1 cellular context compared by ENCODE assay signal in genomic region chr22:24819487-24819886, GRCh38.
TF ChIP-seq lines count a peak whose summit lies in the region.

No MANE protein-coding gene starts in this region.

TF ChIP-seq in GM23338, 12 proteins besides CTCF, POLR2A, EP300 and RAD21:
- TF ChIP-seq ZNF462 (CRISPR knock-in tag; IDR thresholded peaks at IDR 0.05), result no peak
- no peak for TF ChIP-seq STAT1 (IDR thresholded peaks at IDR 0.05; ENCODE audit: unreplicated experiment)
- TF ChIP-seq POLR2AphosphoS5 (IDR thresholded peaks at IDR 0.05; ENCODE audit: low read depth), result no peak
- no peak for TF ChIP-seq ZNF114 (CRISPR knock-in tag; IDR thresholded peaks at IDR 0.05)
- TF ChIP-seq EZH2 (IDR thresholded peaks at IDR 0.05; ENCODE audit: low read depth, unreplicated experiment), result no peak
- no peak for TF ChIP-seq CREB1 (CRISPR knock-in tag; IDR thresholded peaks at IDR 0.05; ENCODE audit: low read depth)
- TF ChIP-seq JUNB (IDR thresholded peaks at IDR 0.05; ENCODE audit: unreplicated experiment), result no peak
- no peak for TF ChIP-seq REST (IDR thresholded peaks at IDR 0.05; ENCODE audit: unreplicated experiment)
- TF ChIP-seq EZH2phosphoT487 (IDR thresholded peaks at IDR 0.05; ENCODE audit: unreplicated experiment), result no peak
- TF ChIP-seq NANOG (IDR thresholded peaks at IDR 0.05; ENCODE audit: borderline replicate concordance), result no peak
- no peak for TF ChIP-seq ETS1 (IDR thresholded peaks at IDR 0.05)
- no peak for TF ChIP-seq ZNF331 (CRISPR knock-in tag; IDR thresholded peaks at IDR 0.05; ENCODE audit: low read depth)
